Comparison of ENCODE assay signal across 1 cellular context in genomic region chrX:21806691-21807090, GRCh38.
A peak's percentile ranks its signal among the peaks of the same experiment; 100 is the strongest.
TF ChIP-seq lines count a peak whose summit lies in the region.

No MANE protein-coding gene starts in this region.

TF ChIP-seq in HEK293, 187 proteins besides CTCF, POLR2A, EP300 and RAD21 (continued from another document and continues in another):
- TF ChIP-seq ZNF692 (tag by site-specific recombination; IDR thresholded peaks at IDR 0.05) (peak; percentile 85), ZSCAN18 (tag by site-specific recombination; IDR thresholded peaks at IDR 0.05) (no peak), ZBTB21 (tag by site-specific recombination; IDR thresholded peaks at IDR 0.05) (peak; percentile 94), GFI1B (tag by site-specific recombination; IDR thresholded peaks at IDR 0.05) (peak; percentile 59), ZNF776 (tag by site-specific recombination; IDR thresholded peaks at IDR 0.05; ENCODE audit: borderline replicate concordance) (no peak), ZNF561 (tag by site-specific recombination; IDR thresholded peaks at IDR 0.05; ENCODE audit: borderline replicate concordance) (no peak), ZBTB48 (tag by site-specific recombination; IDR thresholded peaks at IDR 0.05) (no peak), ZNF184 (tag by site-specific recombination; IDR thresholded peaks at IDR 0.05) (peak; percentile 72; the same call in 1 of the 2 replicates), KLF10 (tag by site-specific recombination; IDR thresholded peaks at IDR 0.05) (peak; percentile 68; the same call in 1 of the 2 replicates), ZNF843 (tag by site-specific recombination; IDR thresholded peaks at IDR 0.05) (peak; percentile 87), ZFHX2 (tag by site-specific recombination; conservative IDR thresholded peaks at IDR 0.05) (0 out of 2 replicates have a peak, but pooled peaks have one; percentile 13), ZNF513 (tag by site-specific recombination; IDR thresholded peaks at IDR 0.05) (peak; percentile 93), ZNF558 (tag by site-specific recombination; IDR thresholded peaks at IDR 0.05) (peak; percentile 87; the same call in 1 of the 2 replicates), ZNF292 (tag by site-specific recombination; IDR thresholded peaks at IDR 0.05; ENCODE audit: borderline replicate concordance, low read depth) (no peak), ZNF510 (tag by site-specific recombination; IDR thresholded peaks at IDR 0.05; ENCODE audit: insufficient replicate concordance) (no peak), ZNF785 (tag by site-specific recombination; IDR thresholded peaks at IDR 0.05) (no peak), SP3 (tag by site-specific recombination; IDR thresholded peaks at IDR 0.05) (peak; percentile 68), ZNF350 (tag by site-specific recombination; IDR thresholded peaks at IDR 0.05) (no peak), ZXDB (tag by site-specific recombination; IDR thresholded peaks at IDR 0.05) (peak; percentile 79), ZNF114 (tag by site-specific recombination; IDR thresholded peaks at IDR 0.05) (no peak), ZNF324 (tag by site-specific recombination; IDR thresholded peaks at IDR 0.05) (peak; percentile 93), ZNF660 (tag by site-specific recombination; IDR thresholded peaks at IDR 0.05) (peak; percentile 84), ZNF175 (tag by site-specific recombination; IDR thresholded peaks at IDR 0.05) (no peak), ZEB2 (tag by site-specific recombination; IDR thresholded peaks at IDR 0.05) (peak; percentile 86), ZNF121 (tag by site-specific recombination; IDR thresholded peaks at IDR 0.05) (peak; percentile 74; the same call in 1 of the 2 replicates), ZBTB8A (tag by site-specific recombination; IDR thresholded peaks at IDR 0.05) (no peak), ZNF501 (tag by site-specific recombination; IDR thresholded peaks at IDR 0.05) (0 out of 2 replicates have a peak, but pooled peaks have one; percentile 15), FEZF1 (tag by site-specific recombination; IDR thresholded peaks at IDR 0.05) (peak; percentile 63), ZBTB7A (tag by site-specific recombination; IDR thresholded peaks at IDR 0.05; ENCODE audit: low read depth) (no peak), SCRT2 (tag by site-specific recombination; IDR thresholded peaks at IDR 0.05) (peak; percentile 58), KLF9 (tag by site-specific recombination; IDR thresholded peaks at IDR 0.05; ENCODE audit: low read depth) (no peak)
- TF ChIP-seq, protein P1, sequence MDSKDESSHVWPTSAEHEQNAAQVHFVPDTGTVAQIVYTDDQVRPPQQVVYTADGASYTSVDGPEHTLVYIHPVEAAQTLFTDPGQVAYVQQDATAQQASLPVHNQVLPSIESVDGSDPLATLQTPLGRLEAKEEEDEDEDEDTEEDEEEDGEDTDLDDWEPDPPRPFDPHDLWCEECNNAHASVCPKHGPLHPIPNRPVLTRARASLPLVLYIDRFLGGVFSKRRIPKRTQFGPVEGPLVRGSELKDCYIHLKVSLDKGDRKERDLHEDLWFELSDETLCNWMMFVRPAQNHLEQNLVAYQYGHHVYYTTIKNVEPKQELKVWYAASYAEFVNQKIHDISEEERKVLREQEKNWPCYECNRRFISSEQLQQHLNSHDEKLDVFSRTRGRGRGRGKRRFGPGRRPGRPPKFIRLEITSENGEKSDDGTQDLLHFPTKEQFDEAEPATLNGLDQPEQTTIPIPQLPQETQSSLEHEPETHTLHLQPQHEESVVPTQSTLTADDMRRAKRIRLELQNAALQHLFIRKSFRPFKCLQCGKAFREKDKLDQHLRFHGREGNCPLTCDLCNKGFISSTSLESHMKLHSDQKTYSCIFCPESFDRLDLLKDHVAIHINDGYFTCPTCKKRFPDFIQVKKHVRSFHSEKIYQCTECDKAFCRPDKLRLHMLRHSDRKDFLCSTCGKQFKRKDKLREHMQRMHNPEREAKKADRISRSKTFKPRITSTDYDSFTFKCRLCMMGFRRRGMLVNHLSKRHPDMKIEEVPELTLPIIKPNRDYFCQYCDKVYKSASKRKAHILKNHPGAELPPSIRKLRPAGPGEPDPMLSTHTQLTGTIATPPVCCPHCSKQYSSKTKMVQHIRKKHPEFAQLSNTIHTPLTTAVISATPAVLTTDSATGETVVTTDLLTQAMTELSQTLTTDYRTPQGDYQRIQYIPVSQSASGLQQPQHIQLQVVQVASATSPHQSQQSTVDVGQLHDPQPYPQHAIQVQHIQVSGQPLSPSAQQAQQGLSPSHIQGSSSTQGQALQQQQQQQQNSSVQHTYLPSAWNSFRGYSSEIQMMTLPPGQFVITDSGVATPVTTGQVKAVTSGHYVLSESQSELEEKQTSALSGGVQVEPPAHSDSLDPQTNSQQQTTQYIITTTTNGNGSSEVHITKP (tag by site-specific recombination; IDR thresholded peaks at IDR 0.05) = peak; percentile 62
- TF ChIP-seq, protein P2, sequence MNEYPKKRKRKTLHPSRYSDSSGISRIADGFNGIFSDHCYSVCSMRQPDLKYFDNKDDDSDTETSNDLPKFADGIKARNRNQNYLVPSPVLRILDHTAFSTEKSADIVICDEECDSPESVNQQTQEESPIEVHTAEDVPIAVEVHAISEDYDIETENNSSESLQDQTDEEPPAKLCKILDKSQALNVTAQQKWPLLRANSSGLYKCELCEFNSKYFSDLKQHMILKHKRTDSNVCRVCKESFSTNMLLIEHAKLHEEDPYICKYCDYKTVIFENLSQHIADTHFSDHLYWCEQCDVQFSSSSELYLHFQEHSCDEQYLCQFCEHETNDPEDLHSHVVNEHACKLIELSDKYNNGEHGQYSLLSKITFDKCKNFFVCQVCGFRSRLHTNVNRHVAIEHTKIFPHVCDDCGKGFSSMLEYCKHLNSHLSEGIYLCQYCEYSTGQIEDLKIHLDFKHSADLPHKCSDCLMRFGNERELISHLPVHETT (tag by site-specific recombination; IDR thresholded peaks at IDR 0.05) = peak; percentile 98
- TF ChIP-seq, protein P3, sequence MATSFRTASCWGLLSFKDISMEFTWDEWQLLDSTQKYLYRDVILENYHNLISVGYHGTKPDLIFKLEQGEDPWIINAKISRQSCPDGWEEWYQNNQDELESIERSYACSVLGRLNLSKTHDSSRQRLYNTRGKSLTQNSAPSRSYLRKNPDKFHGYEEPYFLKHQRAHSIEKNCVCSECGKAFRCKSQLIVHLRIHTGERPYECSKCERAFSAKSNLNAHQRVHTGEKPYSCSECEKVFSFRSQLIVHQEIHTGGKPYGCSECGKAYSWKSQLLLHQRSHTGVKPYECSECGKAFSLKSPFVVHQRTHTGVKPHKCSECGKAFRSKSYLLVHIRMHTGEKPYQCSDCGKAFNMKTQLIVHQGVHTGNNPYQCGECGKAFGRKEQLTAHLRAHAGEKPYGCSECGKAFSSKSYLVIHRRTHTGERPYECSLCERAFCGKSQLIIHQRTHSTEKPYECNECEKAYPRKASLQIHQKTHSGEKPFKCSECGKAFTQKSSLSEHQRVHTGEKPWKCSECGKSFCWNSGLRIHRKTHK (tag by site-specific recombination; IDR thresholded peaks at IDR 0.05) = peak; percentile 13; the same call in 1 of the 2 replicates
- TF ChIP-seq, protein P4, sequence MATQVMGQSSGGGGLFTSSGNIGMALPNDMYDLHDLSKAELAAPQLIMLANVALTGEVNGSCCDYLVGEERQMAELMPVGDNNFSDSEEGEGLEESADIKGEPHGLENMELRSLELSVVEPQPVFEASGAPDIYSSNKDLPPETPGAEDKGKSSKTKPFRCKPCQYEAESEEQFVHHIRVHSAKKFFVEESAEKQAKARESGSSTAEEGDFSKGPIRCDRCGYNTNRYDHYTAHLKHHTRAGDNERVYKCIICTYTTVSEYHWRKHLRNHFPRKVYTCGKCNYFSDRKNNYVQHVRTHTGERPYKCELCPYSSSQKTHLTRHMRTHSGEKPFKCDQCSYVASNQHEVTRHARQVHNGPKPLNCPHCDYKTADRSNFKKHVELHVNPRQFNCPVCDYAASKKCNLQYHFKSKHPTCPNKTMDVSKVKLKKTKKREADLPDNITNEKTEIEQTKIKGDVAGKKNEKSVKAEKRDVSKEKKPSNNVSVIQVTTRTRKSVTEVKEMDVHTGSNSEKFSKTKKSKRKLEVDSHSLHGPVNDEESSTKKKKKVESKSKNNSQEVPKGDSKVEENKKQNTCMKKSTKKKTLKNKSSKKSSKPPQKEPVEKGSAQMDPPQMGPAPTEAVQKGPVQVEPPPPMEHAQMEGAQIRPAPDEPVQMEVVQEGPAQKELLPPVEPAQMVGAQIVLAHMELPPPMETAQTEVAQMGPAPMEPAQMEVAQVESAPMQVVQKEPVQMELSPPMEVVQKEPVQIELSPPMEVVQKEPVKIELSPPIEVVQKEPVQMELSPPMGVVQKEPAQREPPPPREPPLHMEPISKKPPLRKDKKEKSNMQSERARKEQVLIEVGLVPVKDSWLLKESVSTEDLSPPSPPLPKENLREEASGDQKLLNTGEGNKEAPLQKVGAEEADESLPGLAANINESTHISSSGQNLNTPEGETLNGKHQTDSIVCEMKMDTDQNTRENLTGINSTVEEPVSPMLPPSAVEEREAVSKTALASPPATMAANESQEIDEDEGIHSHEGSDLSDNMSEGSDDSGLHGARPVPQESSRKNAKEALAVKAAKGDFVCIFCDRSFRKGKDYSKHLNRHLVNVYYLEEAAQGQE (tag by site-specific recombination; IDR thresholded peaks at IDR 0.05) = no peak
- TF ChIP-seq, protein P5, sequence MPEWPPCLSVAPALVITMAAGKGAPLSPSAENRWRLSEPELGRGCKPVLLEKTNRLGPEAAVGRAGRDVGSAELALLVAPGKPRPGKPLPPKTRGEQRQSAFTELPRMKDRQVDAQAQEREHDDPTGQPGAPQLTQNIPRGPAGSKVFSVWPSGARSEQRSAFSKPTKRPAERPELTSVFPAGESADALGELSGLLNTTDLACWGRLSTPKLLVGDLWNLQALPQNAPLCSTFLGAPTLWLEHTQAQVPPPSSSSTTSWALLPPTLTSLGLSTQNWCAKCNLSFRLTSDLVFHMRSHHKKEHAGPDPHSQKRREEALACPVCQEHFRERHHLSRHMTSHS (tag by site-specific recombination; IDR thresholded peaks at IDR 0.05) = peak; percentile 64; the same call in 1 of the 2 replicates
- TF ChIP-seq, protein P6, sequence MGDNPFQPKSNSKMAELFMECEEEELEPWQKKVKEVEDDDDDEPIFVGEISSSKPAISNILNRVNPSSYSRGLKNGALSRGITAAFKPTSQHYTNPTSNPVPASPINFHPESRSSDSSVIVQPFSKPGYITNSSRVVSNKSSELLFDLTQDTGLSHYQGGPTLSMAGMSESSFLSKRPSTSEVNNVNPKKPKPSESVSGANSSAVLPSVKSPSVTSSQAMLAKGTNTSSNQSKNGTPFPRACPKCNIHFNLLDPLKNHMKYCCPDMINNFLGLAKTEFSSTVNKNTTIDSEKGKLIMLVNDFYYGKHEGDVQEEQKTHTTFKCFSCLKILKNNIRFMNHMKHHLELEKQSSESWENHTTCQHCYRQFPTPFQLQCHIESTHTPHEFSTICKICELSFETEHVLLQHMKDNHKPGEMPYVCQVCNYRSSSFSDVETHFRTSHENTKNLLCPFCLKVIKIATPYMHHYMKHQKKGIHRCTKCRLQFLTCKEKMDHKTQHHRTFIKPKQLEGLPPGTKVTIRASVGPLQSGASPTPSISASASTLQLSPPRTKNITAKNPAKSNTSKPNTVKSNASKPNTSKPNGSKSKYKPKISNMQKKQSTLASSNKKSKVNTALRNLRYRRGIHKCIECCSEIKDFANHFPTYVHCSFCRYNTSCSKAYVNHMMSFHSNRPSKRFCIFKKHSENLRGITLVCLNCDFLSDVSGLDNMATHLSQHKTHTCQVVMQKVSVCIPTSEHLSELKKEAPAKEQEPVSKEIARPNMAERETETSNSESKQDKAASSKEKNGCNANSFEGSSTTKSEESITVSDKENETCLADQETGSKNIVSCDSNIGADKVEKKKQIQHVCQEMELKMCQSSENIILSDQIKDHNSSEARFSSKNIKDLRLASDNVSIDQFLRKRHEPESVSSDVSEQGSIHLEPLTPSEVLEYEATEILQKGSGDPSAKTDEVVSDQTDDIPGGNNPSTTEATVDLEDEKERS (tag by site-specific recombination; IDR thresholded peaks at IDR 0.05) = peak; percentile 8; the same call in 1 of the 2 replicates
- TF ChIP-seq, protein P7, sequence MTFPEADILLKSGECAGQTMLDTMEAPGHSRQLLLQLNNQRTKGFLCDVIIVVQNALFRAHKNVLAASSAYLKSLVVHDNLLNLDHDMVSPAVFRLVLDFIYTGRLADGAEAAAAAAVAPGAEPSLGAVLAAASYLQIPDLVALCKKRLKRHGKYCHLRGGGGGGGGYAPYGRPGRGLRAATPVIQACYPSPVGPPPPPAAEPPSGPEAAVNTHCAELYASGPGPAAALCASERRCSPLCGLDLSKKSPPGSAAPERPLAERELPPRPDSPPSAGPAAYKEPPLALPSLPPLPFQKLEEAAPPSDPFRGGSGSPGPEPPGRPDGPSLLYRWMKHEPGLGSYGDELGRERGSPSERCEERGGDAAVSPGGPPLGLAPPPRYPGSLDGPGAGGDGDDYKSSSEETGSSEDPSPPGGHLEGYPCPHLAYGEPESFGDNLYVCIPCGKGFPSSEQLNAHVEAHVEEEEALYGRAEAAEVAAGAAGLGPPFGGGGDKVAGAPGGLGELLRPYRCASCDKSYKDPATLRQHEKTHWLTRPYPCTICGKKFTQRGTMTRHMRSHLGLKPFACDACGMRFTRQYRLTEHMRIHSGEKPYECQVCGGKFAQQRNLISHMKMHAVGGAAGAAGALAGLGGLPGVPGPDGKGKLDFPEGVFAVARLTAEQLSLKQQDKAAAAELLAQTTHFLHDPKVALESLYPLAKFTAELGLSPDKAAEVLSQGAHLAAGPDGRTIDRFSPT (tag by site-specific recombination; IDR thresholded peaks at IDR 0.05) = peak; percentile 96
